ENCODE assay signal across 19 cellular contexts in genomic region chr2:45895477-45895876, GRCh38.
DNase-seq lines count a peak whose midpoint lies in the region; ATAC-seq and TF ChIP-seq lines count a peak whose summit lies in the region.
"Had no signal": no experiment of that assay in that cellular context is flagged by ENCODE, and none has a peak within 500 bp of the region (broad histone marks: within the 10 kb centered on the region; RNA-seq: fewer than 3 reads in every experiment).

No MANE protein-coding gene starts in this region.

- DNase-seq in AG10803 (ENCODE audit: low read depth) (peak; percentile 70), HFF-Myc (ENCODE audit: extremely low read depth, low read depth) (peak; percentile 29), dedifferentiated amniotic fluid mesenchymal stem cell (ENCODE audit: extremely low spot score) (peak; percentile 52), osteoblast (ENCODE audit: insufficient read length, low spot score, missing footprints) (peak; percentile 89), GF-D8 (lab: John Stamatoyannopoulos, UW) (no peak), gastrocnemius medialis (no peak), WERI-Rb-1 (no peak)
- no peak for DNase-seq in naive thymus-derived CD4-positive, alpha-beta T cell
- DNase-seq: activated CD4-positive, alpha-beta memory T cell treated with anti-CD3 and anti-CD28 coated beads for 36 hours; activated T-cell treated with anti-CD3 and anti-CD28 coated beads, Interleukin-2, amount 50 U/mL, for 72 hours; central memory CD4-positive, alpha-beta T cell; endodermal cell; left ventricle myocardium superior; NCI-H1694; pancreas; Peyer's patch; stimulated activated CD4-positive, alpha-beta T cell treated with anti-CD3 and anti-CD28 coated beads, Interleukin-2, amount 100 ng/mL, for 48 hours; substantia nigra had no signal

- peak overlapping the region in 2 of 9 donors; percentile 25 to 38 for H3K27ac Mint-ChIP-seq in naive thymus-derived CD4-positive, alpha-beta T cell
- H3K27ac Mint-ChIP-seq: activated CD4-positive, alpha-beta memory T cell treated with anti-CD3 and anti-CD28 coated beads for 36 hours; activated naive CD8-positive, alpha-beta T cell; activated T-cell treated with anti-CD3 and anti-CD28 coated beads, Interleukin-2, amount 50 U/mL, for 72 hours; endodermal cell had no signal

- peak overlapping the region; percentile 8 for H3K4me2 ChIP-seq in osteoblast (ENCODE audit: insufficient read depth, low read length)

- no peak for TF ChIP-seq CTCF in AG10803 (conservative IDR thresholded peaks at IDR 0.05; ENCODE audit: low read length)
- no peak for TF ChIP-seq CTCF in HFF-Myc (IDR thresholded peaks at IDR 0.05; ENCODE audit: low read depth, low read length, missing control alignments)
- no peak for TF ChIP-seq CTCF in osteoblast (IDR thresholded peaks at IDR 0.05; ENCODE audit: extremely low read depth, low read depth, low read length)
- no peak for TF ChIP-seq CTCF in gastrocnemius medialis (IDR thresholded peaks at IDR 0.05 in 4 of 5, conservative IDR thresholded peaks at IDR 0.05 in 1 of 5)
- no peak for TF ChIP-seq CTCF in WERI-Rb-1 (IDR thresholded peaks at IDR 0.05; ENCODE audit: low read depth, low read length)

- H3K4me3 Mint-ChIP-seq in naive thymus-derived CD4-positive, alpha-beta T cell: no peak overlapping the region
- H3K4me3 Mint-ChIP-seq: activated CD4-positive, alpha-beta memory T cell treated with anti-CD3 and anti-CD28 coated beads for 36 hours; activated naive CD8-positive, alpha-beta T cell; activated T-cell treated with anti-CD3 and anti-CD28 coated beads, Interleukin-2, amount 50 U/mL, for 72 hours; endodermal cell had no signal

- H3K4me1 ChIP-seq in osteoblast (ENCODE audit: insufficient read depth, low read length): peaks cover 11% of the 10 kb centered on the region
- H3K4me1 ChIP-seq in naive thymus-derived CD4-positive, alpha-beta T cell (ENCODE audit: control insufficient read depth in 2 of 2, insufficient read depth in 2 of 2, low read length in 2 of 2): peaks cover 0 to 20% of the 10 kb centered on the region in 2 donors
- H3K4me1 ChIP-seq in gastrocnemius medialis: peaks cover 9 to 23% of the 10 kb centered on the region in 2 donors

- peaks cover 22 to 29% (median 26%) of the 10 kb centered on the region in 7 donors for H3K4me1 Mint-ChIP-seq in naive thymus-derived CD4-positive, alpha-beta T cell

- no peaks in the 10 kb centered on the region for H3K9me3 ChIP-seq in osteoblast (ENCODE audit: low read depth, low read length)
- no peaks in the 10 kb centered on the region for H3K9me3 ChIP-seq in naive thymus-derived CD4-positive, alpha-beta T cell (ENCODE audit: control insufficient read depth in 2 of 3, low read length in 3 of 3)
- no peaks in the 10 kb centered on the region for H3K9me3 ChIP-seq in gastrocnemius medialis
- no peaks in the 10 kb centered on the region for H3K9me3 ChIP-seq in WERI-Rb-1 (ENCODE audit: severe bottlenecking)
- H3K9me3 ChIP-seq: pancreas, Peyer's patch had no signal

- ATAC-seq in naive thymus-derived CD4-positive, alpha-beta T cell: no peak
- no peak for ATAC-seq in gastrocnemius medialis
- ATAC-seq: activated T-cell treated with anti-CD3 and anti-CD28 coated beads, Interleukin-2, amount 50 U/mL, for 72 hours; left ventricle myocardium superior; pancreas had no signal

- no peaks in the 10 kb centered on the region for H3K36me3 Mint-ChIP-seq in naive thymus-derived CD4-positive, alpha-beta T cell
- H3K36me3 Mint-ChIP-seq: activated CD4-positive, alpha-beta memory T cell treated with anti-CD3 and anti-CD28 coated beads for 36 hours; activated naive CD8-positive, alpha-beta T cell had no signal

- intact Hi-C loops in naive thymus-derived CD4-positive, alpha-beta T cell (cut with micrococcal nuclease): no loop called here
- intact Hi-C loops in gastrocnemius medialis (cut with DNase I; ENCODE audit: low total_unique reads): no loop called here

- CTCF ChIA-PET in naive thymus-derived CD4-positive, alpha-beta T cell (lab: Charles Lee): no interaction called here

- no peak for TF ChIP-seq POLR2A in gastrocnemius medialis (IDR thresholded peaks at IDR 0.05)

- in situ Hi-C loops in gastrocnemius medialis (cut with MboI; ENCODE audit: low sequenced_read_pairs in 4 of 4): no loop called here

- POLR2A ChIA-PET in naive thymus-derived CD4-positive, alpha-beta T cell (lab: Charles Lee): no interaction called here

- no peak overlapping the region for H2AFZ ChIP-seq in osteoblast (ENCODE audit: low read length)

- no peaks in the 10 kb centered on the region for H3K9me3 Mint-ChIP-seq in naive thymus-derived CD4-positive, alpha-beta T cell
- H3K9me3 Mint-ChIP-seq: activated CD4-positive, alpha-beta memory T cell treated with anti-CD3 and anti-CD28 coated beads for 36 hours; activated T-cell treated with anti-CD3 and anti-CD28 coated beads, Interleukin-2, amount 50 U/mL, for 72 hours; endodermal cell had no signal

- H3K27me3 Mint-ChIP-seq in naive thymus-derived CD4-positive, alpha-beta T cell: no peaks in the 10 kb centered on the region
- H3K27me3 Mint-ChIP-seq: activated CD4-positive, alpha-beta memory T cell treated with anti-CD3 and anti-CD28 coated beads for 36 hours; activated naive CD8-positive, alpha-beta T cell had no signal

- H3K79me2 ChIP-seq in osteoblast (ENCODE audit: insufficient read depth, low read length): no peaks in the 10 kb centered on the region

- H3K4me3 ChIP-seq in AG10803 (ENCODE audit: low read length): no peak overlapping the region
- H3K4me3 ChIP-seq in HFF-Myc (replicated peaks; ENCODE audit: low read depth, low read length): no peak overlapping the region
- no peak overlapping the region for H3K4me3 ChIP-seq in osteoblast (ENCODE audit: insufficient read depth, low read length)
- no peak overlapping the region for H3K4me3 ChIP-seq in naive thymus-derived CD4-positive, alpha-beta T cell (ENCODE audit: low read length)
- no peak overlapping the region for H3K4me3 ChIP-seq in gastrocnemius medialis
- no peak overlapping the region for H3K4me3 ChIP-seq in WERI-Rb-1 (ENCODE audit: low read depth, low read length)
- H3K4me3 ChIP-seq: pancreas, Peyer's patch had no signal

- peak overlapping the region; percentile 27 for H3K27ac ChIP-seq in osteoblast (ENCODE audit: low read depth, low read length)
- no peak overlapping the region for H3K27ac ChIP-seq in naive thymus-derived CD4-positive, alpha-beta T cell (ENCODE audit: low read depth, low read length)
- no peak overlapping the region for H3K27ac ChIP-seq in gastrocnemius medialis
- no peak overlapping the region for H3K27ac ChIP-seq in WERI-Rb-1
- H3K27ac ChIP-seq: pancreas, Peyer's patch had no signal

- no peaks in the 10 kb centered on the region for H3K36me3 ChIP-seq in osteoblast (ENCODE audit: insufficient read depth, low read length)
- H3K36me3 ChIP-seq in naive thymus-derived CD4-positive, alpha-beta T cell (ENCODE audit: control insufficient read depth in 2 of 3, insufficient read depth in 3 of 3, low read length in 3 of 3): no peaks in the 10 kb centered on the region
- no peaks in the 10 kb centered on the region for H3K36me3 ChIP-seq in gastrocnemius medialis
- H3K36me3 ChIP-seq in WERI-Rb-1: no peaks in the 10 kb centered on the region
- H3K36me3 ChIP-seq: pancreas, Peyer's patch had no signal

- H3K27me3 ChIP-seq in osteoblast (ENCODE audit: insufficient read depth, low read length) (no peaks in the 10 kb centered on the region), gastrocnemius medialis (no peaks in the 10 kb centered on the region), WERI-Rb-1 (ENCODE audit: insufficient read depth, low read depth, severe bottlenecking) (no peaks in the 10 kb centered on the region)
- no peaks in the 10 kb centered on the region for H3K27me3 ChIP-seq in naive thymus-derived CD4-positive, alpha-beta T cell (ENCODE audit: control insufficient read depth in 2 of 2, insufficient read depth in 2 of 2, low read length in 2 of 2)
- H3K27me3 ChIP-seq: pancreas, Peyer's patch had no signal

- H4K20me1 ChIP-seq in osteoblast (ENCODE audit: insufficient read depth, low read length): no peaks in the 10 kb centered on the region

Comparison
In these comparisons a context has a peak if more than half of its experiments do, and no peak if none do; other contexts are left out.
1. DNase-seq: peak in AG10803 (single experiment), HFF-Myc (single experiment), dedifferentiated amniotic fluid mesenchymal stem cell (single experiment) and osteoblast (single experiment); none in naive thymus-derived CD4-positive, alpha-beta T cell (0 of 9), GF-D8 (single experiment), gastrocnemius medialis (0 of 2) and WERI-Rb-1 (single experiment).